Comparison of ENCODE assay signal across 8 cellular contexts in the genomic region with DNA sequence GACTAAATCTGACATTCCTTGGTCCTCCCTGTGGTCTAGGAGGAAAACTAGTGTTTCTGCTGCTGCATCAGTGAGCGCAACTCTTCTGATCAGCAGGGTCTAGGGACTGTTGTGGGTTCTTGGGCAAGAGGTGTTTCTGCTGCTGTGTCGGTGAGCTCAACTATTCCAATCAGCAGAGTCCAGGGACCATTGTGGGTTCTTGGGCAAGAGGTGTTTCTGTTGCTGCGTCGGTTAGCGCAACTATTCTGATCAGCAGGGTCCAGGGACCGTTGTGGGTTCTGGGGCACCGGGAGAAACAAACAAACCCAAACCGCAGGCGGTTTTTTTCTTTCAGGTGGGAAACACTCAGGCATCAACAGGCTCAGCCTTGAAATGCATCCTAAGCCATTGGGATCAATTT.
DNase-seq lines count a peak whose midpoint lies in the region; TF ChIP-seq lines count a peak whose summit lies in the region.
"Not testable (repeated sequence)": the region's sequence is repeated elsewhere in the genome, so short reads cannot be mapped to it uniquely, and the experiment has no call there.

No MANE protein-coding gene starts in this region.

- H3K27ac Mint-ChIP-seq in H9: peak overlapping the region in 2 of 3 experiments; percentile 23 to 35; a peak in 1 of 7 replicates
- H3K27ac Mint-ChIP-seq in activated CD4-positive, alpha-beta T cell treated with anti-CD3 and anti-CD28 coated beads, Interleukin-2, amount 10 ng/mL, durations not matched to agents 24 days and 14 days: not testable (repeated sequence)

- not testable (repeated sequence) for H2BK5ac ChIP-seq in H9 (ENCODE audit: insufficient read length, low read length)

- not testable (repeated sequence) for H3K27ac ChIP-seq in H9 (ENCODE audit: insufficient read length, low read depth, low read length)
- peak overlapping the region; percentile 83 for H3K27ac ChIP-seq in HL-60 (replicated peaks)
- H3K27ac ChIP-seq in neutrophil: peak overlapping the region; percentile 38

- TF ChIP-seq POLR2A in NB4 (IDR thresholded peaks at IDR 0.05; ENCODE audit: extremely low read depth, insufficient read length): not testable (repeated sequence)

- not testable (repeated sequence) for H3K18ac ChIP-seq in H9 (ENCODE audit: insufficient read length, low read depth, low read length)

- not testable (repeated sequence) for H3K4me3 Mint-ChIP-seq in H9; activated CD4-positive, alpha-beta T cell treated with anti-CD3 and anti-CD28 coated beads, Interleukin-2, amount 10 ng/mL, durations not matched to agents 24 days and 14 days

- H2BK15ac ChIP-seq in H9 (ENCODE audit: low read depth, low read length): not testable (repeated sequence)

- not testable (repeated sequence) for H3K14ac ChIP-seq in H9 (ENCODE audit: insufficient read depth, low read length)

- H3K9me3 Mint-ChIP-seq in H9: peaks cover 14 to 19% of the 10 kb centered on the region in 2 experiments
- peaks cover 18% of the 10 kb centered on the region for H3K9me3 Mint-ChIP-seq in activated CD4-positive, alpha-beta T cell treated with anti-CD3 and anti-CD28 coated beads, Interleukin-2, amount 10 ng/mL, durations not matched to agents 24 days and 14 days

- H3K4ac ChIP-seq in H9 (ENCODE audit: low read depth, low read length): not testable (repeated sequence)

- no CpG with 5 or more reads among the region's 9 CpGs for WGBS in H9 (ENCODE audit: extremely low coverage, insufficient read length, low lambda C conversion rate)

- H3K27me3 Mint-ChIP-seq in H9 (ENCODE audit: low read depth); activated CD4-positive, alpha-beta T cell treated with anti-CD3 and anti-CD28 coated beads, Interleukin-2, amount 10 ng/mL, durations not matched to agents 24 days and 14 days: not testable (repeated sequence)

- not testable (repeated sequence) for TF ChIP-seq CTCF in H9 (conservative IDR thresholded peaks at IDR 0.05); HL-60 (IDR thresholded peaks at IDR 0.05; ENCODE audit: insufficient read depth, low read length); NB4 (IDR thresholded peaks at IDR 0.05; ENCODE audit: low read depth, low read length); neutrophil (IDR thresholded peaks at IDR 0.05)

- H2BK12ac ChIP-seq in H9 (ENCODE audit: insufficient read length, low read depth, low read length): not testable (repeated sequence)

- not testable (repeated sequence) for H3K4me2 ChIP-seq in H9 (ENCODE audit: insufficient read depth, insufficient read length, low read length)

- H4K5ac ChIP-seq in H9 (ENCODE audit: insufficient read length, low read depth, low read length): not testable (repeated sequence)

- not testable (repeated sequence) for H3K9me3 ChIP-seq in H9 (ENCODE audit: control insufficient read depth, low read depth, low read length); neutrophil

- H2AFZ ChIP-seq in H9 (ENCODE audit: low read length): not testable (repeated sequence)

- H3K4me1 ChIP-seq in H9 (ENCODE audit: insufficient read depth, low read length): not testable (repeated sequence)
- H3K4me1 ChIP-seq in neutrophil (ENCODE audit: control insufficient read depth in 1 of 2, insufficient read depth in 1 of 2, low read depth in 1 of 2, low read length in 1 of 2): peaks cover 24 to 49% of the 10 kb centered on the region in 2 experiments

- H3K56ac ChIP-seq in H9 (ENCODE audit: insufficient read length, low read depth, low read length): not testable (repeated sequence)

- H3K9ac ChIP-seq in H9 (ENCODE audit: extremely low read depth, insufficient read length, low read length): not testable (repeated sequence)

- not testable (repeated sequence) for H3T11ph ChIP-seq in H9 (ENCODE audit: low read length)

- H3K79me2 ChIP-seq in H9 (ENCODE audit: insufficient read depth, low read length): not testable (repeated sequence)

- not testable (repeated sequence) for H2AK5ac ChIP-seq in H9 (ENCODE audit: insufficient read length, low read length)

- H3K23ac ChIP-seq in H9 (ENCODE audit: insufficient read length, low read depth, low read length): not testable (repeated sequence)

- H2BK20ac ChIP-seq in H9 (ENCODE audit: low read depth, low read length, poor library complexity, severe bottlenecking): not testable (repeated sequence)

- H3K4me1 Mint-ChIP-seq in H9; activated CD4-positive, alpha-beta T cell treated with anti-CD3 and anti-CD28 coated beads, Interleukin-2, amount 10 ng/mL, durations not matched to agents 24 days and 14 days: not testable (repeated sequence)

- H4K8ac ChIP-seq in H9 (replicated peaks; ENCODE audit: insufficient read length, low read depth, low read length): not testable (repeated sequence)

- H3K4me3 ChIP-seq in HL-60 (replicated peaks; ENCODE audit: insufficient read depth, low read length); NB4 (ENCODE audit: low read depth, low read length); neutrophil (ENCODE audit: low read depth in 1 of 2, low read length in 1 of 2): not testable (repeated sequence)

- not testable (repeated sequence) for H3K79me1 ChIP-seq in H9 (ENCODE audit: insufficient read depth, low read depth, low read length, poor library complexity, severe bottlenecking)

- H3K23me2 ChIP-seq in H9 (ENCODE audit: insufficient read length, low read depth, low read length, poor library complexity, severe bottlenecking): not testable (repeated sequence)

- DNase-seq in H9: not testable (repeated sequence)
- DNase-seq in HL-60 (ENCODE audit: low read depth in 1 of 2, low spot score in 1 of 2) (peak; percentile 38 to 92), NB4 (ENCODE audit: low read depth) (peak; percentile 78), SIG-M5 treated with dmso at 0.1 percent for 504 hours (lab: John Stamatoyannopoulos, UW; ENCODE audit: unreplicated experiment) (peak; percentile 35), SKM-1 (lab: John Stamatoyannopoulos, UW; ENCODE audit: unreplicated experiment) (peak; percentile 23), SKM-1 treated with dmso at 0.1 percent for 144 hours (lab: John Stamatoyannopoulos, UW; ENCODE audit: unreplicated experiment) (peak; percentile 58)
- DNase-seq in activated CD4-positive, alpha-beta T cell treated with anti-CD3 and anti-CD28 coated beads, Interleukin-2, amount 10 ng/mL, durations not matched to agents 24 days and 14 days: peak; percentile 35

- not testable (repeated sequence) for H4K91ac ChIP-seq in H9 (ENCODE audit: insufficient read length, low read depth, low read length)

- intact Hi-C loops in activated CD4-positive, alpha-beta T cell treated with anti-CD3 and anti-CD28 coated beads, Interleukin-2, amount 10 ng/mL, durations not matched to agents 24 days and 14 days (cut with micrococcal nuclease): not testable (repeated sequence)

- not testable (repeated sequence) for H2BK120ac ChIP-seq in H9 (ENCODE audit: low read depth, low read length, poor library complexity, severe bottlenecking)

- H3K36me3 Mint-ChIP-seq in H9 (ENCODE audit: insufficient read depth in 1 of 3, low read depth in 3 of 3); activated CD4-positive, alpha-beta T cell treated with anti-CD3 and anti-CD28 coated beads, Interleukin-2, amount 10 ng/mL, durations not matched to agents 24 days and 14 days (ENCODE audit: low read depth): not testable (repeated sequence)

- H3K27me3 ChIP-seq in H9 (ENCODE audit: insufficient read depth, low read length); HL-60 (ENCODE audit: insufficient read depth, poor library complexity, severe bottlenecking); neutrophil: not testable (repeated sequence)

- not testable (repeated sequence) for H3K36me3 ChIP-seq in neutrophil

- not testable (repeated sequence) for H4K20me1 ChIP-seq in H9 (ENCODE audit: control insufficient read depth, insufficient read depth, insufficient read length)
